8 cellular contexts compared by ENCODE assay signal in the genomic region with DNA sequence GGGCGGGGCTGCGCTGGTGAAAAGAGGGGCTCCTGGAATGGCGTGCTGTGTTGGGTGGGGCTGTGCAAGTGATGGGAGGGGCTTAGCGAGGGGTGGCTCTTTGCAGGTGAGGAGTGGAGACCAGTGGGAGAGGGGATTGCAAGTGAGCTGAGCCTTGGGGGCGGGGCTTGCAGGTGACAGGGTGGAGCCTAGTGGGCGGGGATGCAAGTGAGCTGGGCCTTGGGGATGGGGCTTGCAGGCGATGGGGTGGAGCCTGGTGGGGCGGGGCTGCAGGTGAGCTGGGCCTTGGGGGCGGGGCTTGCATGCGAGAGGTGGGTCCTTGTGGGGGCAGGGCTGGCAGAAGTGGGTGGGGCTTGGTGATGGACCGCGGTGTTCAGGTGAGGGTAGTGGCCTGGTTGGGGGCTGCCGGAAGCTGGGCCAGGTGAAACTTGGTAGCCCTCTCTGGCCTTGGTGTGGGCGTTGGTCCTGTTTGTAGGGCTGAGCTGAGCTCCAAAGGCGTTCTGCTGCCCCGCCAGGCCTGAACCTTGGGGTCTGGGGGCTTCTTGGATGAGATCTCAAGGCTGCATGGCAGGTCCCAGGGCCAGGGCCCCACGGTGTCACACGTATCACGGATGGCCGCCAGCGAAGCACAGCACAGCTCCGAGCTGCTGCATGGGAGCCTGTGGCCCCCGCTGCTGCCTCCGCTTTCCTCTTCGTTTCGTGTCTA. TPM values are rescaled to one million over a fixed set of nuclear protein-coding genes. Genes with fewer than 3 reads are reported as not detected.
DNase-seq lines count a peak whose midpoint lies in the region; ATAC-seq, FAIRE-seq and TF ChIP-seq lines count a peak whose summit lies in the region.

No MANE protein-coding gene starts in this region.

- H3K4me3 ChIP-seq in cardiac fibroblast (replicated peaks in 1 of 2; ENCODE audit: low read depth in 2 of 2, low read length in 2 of 2), result peak overlapping the region; percentile 49 to 51
- H3K4me3 ChIP-seq in mesenchymal stem cell (ENCODE audit: insufficient read depth in 1 of 2, low read depth in 1 of 2, low read length in 2 of 2), result peak overlapping the region; percentile 58 to 69

- 51% methylated on average over 26 of the region's 26 CpGs for WGBS in mesenchymal stem cell

- H3K9me3 ChIP-seq in mesenchymal stem cell (ENCODE audit: control insufficient read depth, low read length), result no peaks in the 10 kb centered on the region

- peak overlapping the region; percentile 26 for H2BK15ac ChIP-seq in mesenchymal stem cell (ENCODE audit: low read depth, poor library complexity, severe bottlenecking)

- H3K79me1 ChIP-seq in mesenchymal stem cell (replicated peaks; ENCODE audit: low read length, poor library complexity, severe bottlenecking), result peaks cover 9% of the 10 kb centered on the region

- H2BK12ac ChIP-seq in mesenchymal stem cell (ENCODE audit: low read length in 2 of 2), result no peak overlapping the region

- H4K91ac ChIP-seq in mesenchymal stem cell (ENCODE audit: low read length), result peak overlapping the region; percentile 28

- H4K8ac ChIP-seq in mesenchymal stem cell (ENCODE audit: low read length), result peak overlapping the region; percentile 76

- H2AFZ ChIP-seq in mesenchymal stem cell (ENCODE audit: low read depth, low read length), result peak overlapping the region; percentile 47

- DNase-seq in stimulated activated CD4-positive, alpha-beta T cell treated with anti-CD3 and anti-CD28 coated beads, Interleukin-15, amount 100 ng/mL, for 48 hours (ENCODE audit: low read depth in 2 of 2), result peak; percentile 72 to 78
- DNase-seq in stimulated activated CD4-positive, alpha-beta T cell treated with anti-CD3 and anti-CD28 coated beads, Interleukin-2, amount 100 ng/mL, for 48 hours, result no peak
- peak; percentile 90 for DNase-seq in NCI-H2171 (lab: John Stamatoyannopoulos, UW)
- DNase-seq in cardiac fibroblast (ENCODE audit: low read depth in 2 of 2), result no peak
- no peak for DNase-seq in mesenchymal stem cell
- DNase-seq in urothelium cell line (ENCODE audit: low spot score), result peak; percentile 31
- DNase-seq in NOMO-1 (lab: John Stamatoyannopoulos, UW; ENCODE audit: unreplicated experiment in 2 of 2), result no peak

- no peak for TF ChIP-seq CTCF in cardiac fibroblast (IDR thresholded peaks at IDR 0.05; ENCODE audit: low read depth, low read length)

- H3K27ac ChIP-seq in mesenchymal stem cell (ENCODE audit: low read length, poor library complexity, severe bottlenecking), result peak overlapping the region; percentile 6

- H2AK5ac ChIP-seq in mesenchymal stem cell (ENCODE audit: low read length, severe bottlenecking), result no peak overlapping the region

- peaks cover 17% of the 10 kb centered on the region for H3K4me1 ChIP-seq in mesenchymal stem cell (ENCODE audit: control insufficient read depth, insufficient read depth, low read depth, low read length)

- peaks cover 15 to 22% of the 10 kb centered on the region in 2 experiments for H3K36me3 ChIP-seq in mesenchymal stem cell (ENCODE audit: control insufficient read depth in 1 of 2, insufficient read depth in 2 of 2, low read depth in 1 of 2, low read length in 2 of 2)

- peak; percentile 17 for ATAC-seq in HG02763 (IDR thresholded peaks at IDR 0.05; ENCODE audit: unreplicated experiment)

- peak overlapping the region; percentile 64 for H2BK120ac ChIP-seq in mesenchymal stem cell (ENCODE audit: low read depth, low read length)

- no peak overlapping the region for H3K23ac ChIP-seq in mesenchymal stem cell (ENCODE audit: low read length in 2 of 2)

- peak overlapping the region; percentile 80 for H3K4me2 ChIP-seq in mesenchymal stem cell (ENCODE audit: low read length, poor library complexity, severe bottlenecking)

- H3K9ac ChIP-seq in mesenchymal stem cell (ENCODE audit: low read length), result no peak overlapping the region

- H3K4ac ChIP-seq in mesenchymal stem cell (ENCODE audit: low read depth in 1 of 2, low read length in 2 of 2), result no peak overlapping the region

- peak overlapping the region; percentile 41 to 77 for H3K18ac ChIP-seq in mesenchymal stem cell (ENCODE audit: low read depth in 1 of 2, low read length in 2 of 2)

- H3K27me3 ChIP-seq in mesenchymal stem cell (ENCODE audit: control insufficient read depth in 1 of 2, insufficient read depth in 1 of 2, low read length in 2 of 2), result no peaks in the 10 kb centered on the region

- H2BK5ac ChIP-seq in mesenchymal stem cell (ENCODE audit: low read depth, low read length, poor library complexity, severe bottlenecking), result no peak overlapping the region

- FAIRE-seq in urothelium cell line (lab: Jason Lieb, UNC), result no peak

- no peak overlapping the region for H3K14ac ChIP-seq in mesenchymal stem cell (ENCODE audit: low read length in 2 of 2)

RNA-seq across cellular contexts. Expression of a gene that starts 0.7 kb away (rescaled TPM):
- polyA plus RNA-seq in mesenchymal stem cell (2013, experiment 1 of 2), result 53.6 TPM
- 50.9 TPM for polyA plus RNA-seq in mesenchymal stem cell (2013, experiment 2 of 2)

Comparison
In these comparisons a context has a peak if more than half of its experiments do, and no peak if none do; other contexts are left out.
1. DNase-seq: peak in stimulated activated CD4-positive, alpha-beta T cell treated with anti-CD3 and anti-CD28 coated beads, Interleukin-15, amount 100 ng/mL, for 48 hours (2 of 2), NCI-H2171 (single experiment) and urothelium cell line (single experiment); none in stimulated activated CD4-positive, alpha-beta T cell treated with anti-CD3 and anti-CD28 coated beads, Interleukin-2, amount 100 ng/mL, for 48 hours (0 of 2), cardiac fibroblast (0 of 2), mesenchymal stem cell (single experiment) and NOMO-1 (0 of 2).